Comparison of ENCODE assay signal across 8 cellular contexts in genomic region chr3:129934234-129935123, GRCh38. TPM values are rescaled to one million over a fixed set of nuclear protein-coding genes. Genes with fewer than 3 reads are reported as not detected.
DNase-seq lines count a peak whose midpoint lies in the region; ATAC-seq, FAIRE-seq and TF ChIP-seq lines count a peak whose summit lies in the region.

No MANE protein-coding gene starts in this region.

- WGBS in A549 (ENCODE audit: missing lambda C conversion rate) = 21% methylated on average over 20 of the region's 20 CpGs

- no peak for TF ChIP-seq POLR2A in A549 (IDR thresholded peaks at IDR 0.05; ENCODE audit: low read length)

- TF ChIP-seq CTCF in A549 (IDR thresholded peaks at IDR 0.05) = peak; percentile 80

- peak overlapping the region; percentile 18; the same call in 1 of the 3 replicates for H3K4me3 ChIP-seq in A549

- peaks cover 9% of the 10 kb centered on the region for H3K4me1 Mint-ChIP-seq in activated T-cell treated with anti-CD3 and anti-CD28 coated beads, Interleukin-2, amount 50 U/mL, for 4 hours (ENCODE audit: low read depth)

- peaks cover 11% of the 10 kb centered on the region for H3K9me3 Mint-ChIP-seq in activated T-cell treated with anti-CD3 and anti-CD28 coated beads, Interleukin-2, amount 50 U/mL, for 4 hours

- no peak overlapping the region for H3K4me3 Mint-ChIP-seq in activated T-cell treated with anti-CD3 and anti-CD28 coated beads, Interleukin-2, amount 50 U/mL, for 4 hours

- peaks cover 11% of the 10 kb centered on the region; the same call in 1 of the 3 replicates for H3K4me1 ChIP-seq in A549

- peaks cover 14% of the 10 kb centered on the region; the same call in 2 of the 3 replicates for H3K9me3 ChIP-seq in A549

- FAIRE-seq in A549 (lab: Jason Lieb, UNC) (no peak), G401.6 (lab: Jason Lieb, UNC) (peak; percentile 75)

- peaks cover 5% of the 10 kb centered on the region for H3K36me3 Mint-ChIP-seq in activated T-cell treated with anti-CD3 and anti-CD28 coated beads, Interleukin-2, amount 50 U/mL, for 4 hours (ENCODE audit: insufficient read depth)

- peak; percentile 89 for TF ChIP-seq RAD21 in A549 (conservative IDR thresholded peaks at IDR 0.05 in 1 of 2, IDR thresholded peaks at IDR 0.05 in 1 of 2)

- CTCF ChIA-PET in A549 (lab: Yijun Ruan, JAX) = interaction anchor here (0.7 to 1.7 kb wide), 27 partner anchors 8 to 449 kb away, joined by 3 to 14 read pairs (median 4); no protein-coding TSS in a partner anchor

- peak overlapping the region; percentile 73 for H3K4me2 ChIP-seq in A549

- peak overlapping the region; percentile 62 to 78; a peak in 5 of 6 replicates for H3K27ac ChIP-seq in A549

- peaks cover 4% of the 10 kb centered on the region for H3K27me3 Mint-ChIP-seq in activated T-cell treated with anti-CD3 and anti-CD28 coated beads, Interleukin-2, amount 50 U/mL, for 4 hours (ENCODE audit: low read depth)

- POLR2A ChIA-PET in A549 (lab: Yijun Ruan, JAX) = no interaction called here

- ATAC-seq in A549 (peak; percentile 67 to 83), GM19351 (IDR thresholded peaks at IDR 0.05; ENCODE audit: unreplicated experiment) (no peak)
- peak in 1 of 2 donors; percentile 55 for ATAC-seq in activated T-cell treated with anti-CD3 and anti-CD28 coated beads, Interleukin-2, amount 50 U/mL, for 4 hours

- peak; percentile 25 to 40 for DNase-seq in A549 (ENCODE audit: low read depth in 1 of 2, low spot score in 1 of 2)
- peak; percentile 44 for DNase-seq in NCI-H2196 (lab: John Stamatoyannopoulos, UW; ENCODE audit: unreplicated experiment)
- DNase-seq in activated T-cell treated with anti-CD3 and anti-CD28 coated beads, Interleukin-2, amount 50 U/mL, for 4 hours = peak; percentile 14
- peak; percentile 42 for DNase-seq in glomerular visceral epithelial cell (ENCODE audit: extremely low spot score)
- DNase-seq in retina = peak; percentile 73
- DNase-seq in NCI-H187 treated with DMSO at 0.1 percent for 48 hours (lab: John Stamatoyannopoulos, UW) = no peak

- no peak for TF ChIP-seq EP300 in A549 (IDR thresholded peaks at IDR 0.05)

TF ChIP-seq in A549, 52 proteins besides CTCF, POLR2A, EP300 and RAD21:
- TF ChIP-seq SMC3 (IDR thresholded peaks at IDR 0.05) (peak; percentile 84), ZSCAN20 (CRISPR knock-in tag; IDR thresholded peaks at IDR 0.05) (no peak)
- TF ChIP-seq, protein P1, sequence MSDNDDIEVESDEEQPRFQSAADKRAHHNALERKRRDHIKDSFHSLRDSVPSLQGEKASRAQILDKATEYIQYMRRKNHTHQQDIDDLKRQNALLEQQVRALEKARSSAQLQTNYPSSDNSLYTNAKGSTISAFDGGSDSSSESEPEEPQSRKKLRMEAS (IDR thresholded peaks at IDR 0.05) = peak; percentile 31; the same call in 1 of the 2 replicates

RNA-seq across cellular contexts. Expression of gene TRH, which starts 40.0 kb away (rescaled TPM):
- not detected in 2 replicates for polyA plus RNA-seq in A549 (2011; rRNA removed)
- polyA plus RNA-seq in A549 (2012; cell fraction: cytosol; rRNA removed) = not detected in 2 replicates
- not detected in 2 replicates for polyA plus RNA-seq in A549 (2012; cell fraction: nucleus; rRNA removed)
- not detected in 3 replicates for polyA plus RNA-seq in A549 (2017; fragmentation: RNase III; extraction: RNeasy Plus Mini Kit Qiagen cat#74134 plus additional on column Dnase treatment)
- polyA minus RNA-seq in A549 (2011; rRNA and poly(A)+ RNA removed) = not detected in 2 replicates
- not detected for total RNA-seq in activated T-cell treated with anti-CD3 and anti-CD28 coated beads, Interleukin-2, amount 50 U/mL, for 4 hours

RNA-seq across cellular contexts. Expression of gene TMCC1, which starts 41.0 kb away (rescaled TPM):
- polyA plus RNA-seq in A549 (2011; rRNA removed) (75.7 and 75.8 TPM in 2 replicates), A549 (2017; fragmentation: RNase III; extraction: RNeasy Plus Mini Kit Qiagen cat#74134 plus additional on column Dnase treatment) (28.1 to 35.3 TPM (median 30.3 TPM) in 3 replicates)
- polyA plus RNA-seq in A549 (2012; cell fraction: cytosol; rRNA removed) = 7.0 and 7.6 TPM in 2 replicates
- 3.7 and 4.9 TPM in 2 replicates for polyA plus RNA-seq in A549 (2012; cell fraction: nucleus; rRNA removed)
- 36.3 and 40.5 TPM in 2 replicates for polyA minus RNA-seq in A549 (2011; rRNA and poly(A)+ RNA removed)
- 10 to 100 TPM; 12.7 to 14.2 (median 14.1) TPM for total RNA-seq in activated T-cell treated with anti-CD3 and anti-CD28 coated beads, Interleukin-2, amount 50 U/mL, for 4 hours
